In the genomic region with DNA sequence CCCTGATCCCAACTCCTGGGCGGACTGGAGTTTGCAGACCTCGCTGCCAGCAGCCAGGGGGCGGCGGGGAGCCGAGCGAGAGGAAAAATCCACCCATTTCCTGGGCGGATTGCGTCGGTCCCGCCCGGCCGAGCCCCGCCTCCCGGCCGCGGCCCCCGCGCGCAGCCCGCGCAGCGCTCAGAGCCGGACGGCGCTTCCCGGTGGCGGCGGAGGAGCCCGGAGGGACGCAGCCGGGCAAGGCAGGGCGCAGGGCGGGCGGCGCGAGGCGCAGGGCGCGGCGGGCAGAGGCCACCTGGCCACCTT, we compare ENCODE assay signal across 8 cellular contexts. TPM values are rescaled to one million over a fixed set of nuclear protein-coding genes. Genes with fewer than 3 reads are reported as not detected.
DNase-seq lines count a peak whose midpoint lies in the region; ATAC-seq, FAIRE-seq and TF ChIP-seq lines count a peak whose summit lies in the region.

Gene OLFM1, plus strand, starts transcription at position 180 of the 303 bp plus-strand sequence. CDS start 322 bp downstream, outside the sequence.

- H3K27me3 ChIP-seq in Caco-2 (replicated peaks; ENCODE audit: control insufficient read depth, insufficient read depth, low read length) = no peaks in the 10 kb centered on the region
- peaks cover 45% of the 10 kb centered on the region for H3K27me3 ChIP-seq in gastroesophageal sphincter
- H3K27me3 ChIP-seq in CD8-positive, alpha-beta memory T cell (ENCODE audit: insufficient read depth, low read length, poor library complexity, severe bottlenecking) = no peaks in the 10 kb centered on the region

- H3K4me1 Mint-ChIP-seq in Caco-2 (ENCODE audit: low read depth, unreplicated experiment) = peaks cover 7% of the 10 kb centered on the region
- H3K4me1 Mint-ChIP-seq in activated CD8-positive, alpha-beta T cell treated with anti-CD3 and anti-CD28 coated beads for 36 hours (ENCODE audit: low read depth) = peaks cover 3% of the 10 kb centered on the region
- peaks cover 4 to 7% (median 6%) of the 10 kb centered on the region in 3 donors for H3K4me1 Mint-ChIP-seq in CD8-positive, alpha-beta memory T cell

- no peak within 1 kb of the TSS for H3K4me3 Mint-ChIP-seq in Caco-2 (ENCODE audit: unreplicated experiment)
- no peak within 1 kb of the TSS for H3K4me3 Mint-ChIP-seq in activated CD8-positive, alpha-beta T cell treated with anti-CD3 and anti-CD28 coated beads for 36 hours
- H3K4me3 Mint-ChIP-seq in CD8-positive, alpha-beta memory T cell = peak within 1 kb of the TSS in 1 of 7 donors; percentile 61

- no peak for FAIRE-seq in HTR-8/SVneo (lab: Jason Lieb, UNC)

- no TSS peak for BruUV-seq in Caco-2 (replicated peaks; lab: Mats Ljungman, UMichigan)

- H3K4me3 ChIP-seq in Caco-2 (ENCODE audit: low read depth, low read length) = no peak within 1 kb of the TSS
- peak within 1 kb of the TSS; percentile 18 to 60 for H3K4me3 ChIP-seq in gastroesophageal sphincter
- H3K4me3 ChIP-seq in CD8-positive, alpha-beta memory T cell (ENCODE audit: low read length) = no peak within 1 kb of the TSS

- peak; percentile 71 for ATAC-seq in activated CD8-positive, alpha-beta T cell treated with anti-CD3 and anti-CD28 coated beads for 36 hours
- peak; percentile 84 for ATAC-seq in gastroesophageal sphincter
- ATAC-seq in HG02610 (IDR thresholded peaks at IDR 0.05; ENCODE audit: unreplicated experiment) = no peak

- CTCF ChIA-PET in Caco-2 (lab: Charles Lee) = no interaction called here
- CTCF ChIA-PET in activated CD8-positive, alpha-beta T cell treated with anti-CD3 and anti-CD28 coated beads for 36 hours (lab: Charles Lee) = interaction anchor here (2.2 kb wide), 1 partner anchor 326 kb away, joined by 8 read pairs; no protein-coding TSS in a partner anchor
- CTCF ChIA-PET in CD8-positive, alpha-beta memory T cell (lab: Charles Lee) = no interaction called here

- no peaks in the 10 kb centered on the region for H3K4me1 ChIP-seq in Caco-2
- H3K4me1 ChIP-seq in gastroesophageal sphincter = peaks cover 0 to 58% (median 28%) of the 10 kb centered on the region in 3 donors
- no peaks in the 10 kb centered on the region for H3K4me1 ChIP-seq in CD8-positive, alpha-beta memory T cell (ENCODE audit: insufficient read depth, low read length)

- H3K36me3 Mint-ChIP-seq in Caco-2 (ENCODE audit: insufficient read depth, unreplicated experiment) = no peaks in the 10 kb centered on the region
- no peaks in the 10 kb centered on the region for H3K36me3 Mint-ChIP-seq in activated CD8-positive, alpha-beta T cell treated with anti-CD3 and anti-CD28 coated beads for 36 hours (ENCODE audit: low read depth)
- no peaks in the 10 kb centered on the region for H3K36me3 Mint-ChIP-seq in CD8-positive, alpha-beta memory T cell

- peak; percentile 59 to 65 for DNase-seq in Caco-2
- DNase-seq in HTR-8/SVneo (ENCODE audit: insufficient read length, low spot score) = peak; percentile 58
- DNase-seq in activated CD8-positive, alpha-beta T cell treated with anti-CD3 and anti-CD28 coated beads for 36 hours = peak; percentile 59
- peak; percentile 11 for DNase-seq in non-pigmented ciliary epithelial cell (ENCODE audit: low read depth)
- DNase-seq in T-helper 9 cell = no peak
- no peak for DNase-seq in CD8-positive, alpha-beta memory T cell

- peak within 1 kb of the TSS in 2 of 4 donors; percentile 42 to 65 for H3K27ac ChIP-seq in gastroesophageal sphincter
- H3K27ac ChIP-seq in CD8-positive, alpha-beta memory T cell (ENCODE audit: low read depth, low read length) = no peak within 1 kb of the TSS

- H3K27me3 Mint-ChIP-seq in Caco-2 (ENCODE audit: insufficient read depth, unreplicated experiment) = peaks cover 22% of the 10 kb centered on the region
- H3K27me3 Mint-ChIP-seq in activated CD8-positive, alpha-beta T cell treated with anti-CD3 and anti-CD28 coated beads for 36 hours = peaks cover 46% of the 10 kb centered on the region
- H3K27me3 Mint-ChIP-seq in CD8-positive, alpha-beta memory T cell = peaks cover 26 to 54% of the 10 kb centered on the region in 2 donors

- intact Hi-C loops in Caco-2 (cut with micrococcal nuclease; ENCODE audit: unreplicated experiment) = no loop called here
- intact Hi-C loops in activated CD8-positive, alpha-beta T cell treated with anti-CD3 and anti-CD28 coated beads for 36 hours (cut with micrococcal nuclease) = loop anchor here (5.0 to 10.0 kb wide), 2 partner anchors 255 to 327 kb away; no protein-coding TSS in a partner anchor

- H3K27ac Mint-ChIP-seq in Caco-2 (ENCODE audit: unreplicated experiment) = no peak within 1 kb of the TSS
- H3K27ac Mint-ChIP-seq in activated CD8-positive, alpha-beta T cell treated with anti-CD3 and anti-CD28 coated beads for 36 hours = no peak within 1 kb of the TSS
- H3K27ac Mint-ChIP-seq in CD8-positive, alpha-beta memory T cell = no peak within 1 kb of the TSS

- no peak for TF ChIP-seq POLR2A in gastroesophageal sphincter (IDR thresholded peaks at IDR 0.05)

- peak; percentile 34 to 48 for TF ChIP-seq CTCF in Caco-2 (IDR thresholded peaks at IDR 0.05; ENCODE audit: insufficient read depth in 1 of 2, low read depth in 1 of 2, low read length in 1 of 2, severe bottlenecking in 1 of 2, unreplicated experiment in 1 of 2)
- TF ChIP-seq CTCF in activated CD8-positive, alpha-beta T cell treated with anti-CD3 and anti-CD28 coated beads for 36 hours (IDR thresholded peaks at IDR 0.05) = peak; percentile 28
- TF ChIP-seq CTCF in gastroesophageal sphincter (IDR thresholded peaks at IDR 0.05) = peak in 3 of 4 experiments; percentile 78 to 89 (median 87)

- H3K36me3 ChIP-seq in Caco-2 (ENCODE audit: control insufficient read depth, insufficient read depth, low read length) = no peaks in the 10 kb centered on the region
- H3K36me3 ChIP-seq in gastroesophageal sphincter = peaks cover 0 to 18% of the 10 kb centered on the region in 2 donors
- no peaks in the 10 kb centered on the region for H3K36me3 ChIP-seq in CD8-positive, alpha-beta memory T cell (ENCODE audit: insufficient read depth, low read length)

- peaks cover 14% of the 10 kb centered on the region for H3K9me3 Mint-ChIP-seq in Caco-2 (ENCODE audit: unreplicated experiment)
- no peaks in the 10 kb centered on the region for H3K9me3 Mint-ChIP-seq in activated CD8-positive, alpha-beta T cell treated with anti-CD3 and anti-CD28 coated beads for 36 hours
- H3K9me3 Mint-ChIP-seq in CD8-positive, alpha-beta memory T cell = peaks cover 0 to 1% (median 0%) of the 10 kb centered on the region in 5 donors

- no CpG with 5 or more reads among the region's 40 CpGs for WGBS in gastroesophageal sphincter (ENCODE audit: low coverage in 1 of 2), 2 donors

- POLR2A ChIA-PET in Caco-2 (lab: Charles Lee) = no interaction called here
- POLR2A ChIA-PET in activated CD8-positive, alpha-beta T cell treated with anti-CD3 and anti-CD28 coated beads for 36 hours (lab: Charles Lee) = no interaction called here
- POLR2A ChIA-PET in CD8-positive, alpha-beta memory T cell (lab: Charles Lee) = no interaction called here

- TF ChIP-seq EP300 in gastroesophageal sphincter (IDR thresholded peaks at IDR 0.05) = no peak

- H3K9me3 ChIP-seq in Caco-2 = no peaks in the 10 kb centered on the region; the same call in 1 of the 2 replicates
- H3K9me3 ChIP-seq in gastroesophageal sphincter = no peaks in the 10 kb centered on the region
- no peaks in the 10 kb centered on the region for H3K9me3 ChIP-seq in CD8-positive, alpha-beta memory T cell (ENCODE audit: low read length)

RNA-seq across cellular contexts. Expression of gene OLFM1, which starts in this region (rescaled TPM):
- total RNA-seq in Caco-2 (2022) (not detected in 2 replicates), gastroesophageal sphincter (10 to 100 TPM; 13.5 to 32.8 (median 25.6) TPM)
- not detected for total RNA-seq in activated CD8-positive, alpha-beta T cell treated with anti-CD3 and anti-CD28 coated beads for 36 hours
- total RNA-seq in CD8-positive, alpha-beta memory T cell = not detected
- not detected for polyA plus RNA-seq in CD8-positive, alpha-beta memory T cell

Comparison
In these comparisons a context has a peak if more than half of its experiments do, and no peak if none do; other contexts are left out.
1. RNA of gene OLFM1 (total RNA-seq): 13.5 to 32.8 TPM in gastroesophageal sphincter; not detected in CD8-positive, alpha-beta memory T cell, not detected in Caco-2 and not detected in activated CD8-positive, alpha-beta T cell treated with anti-CD3 and anti-CD28 coated beads for 36 hours; every median in the first group is over 10 times any median in the second.
2. Peak in DNase-seq in Caco-2; RNA of the gene not detected or under 1 TPM.
3. Peak in DNase-seq and ATAC-seq in activated CD8-positive, alpha-beta T cell treated with anti-CD3 and anti-CD28 coated beads for 36 hours; RNA of the gene not detected or under 1 TPM.
4. DNase-seq: peak in HTR-8/SVneo (single experiment) and non-pigmented ciliary epithelial cell (single experiment); none in T-helper 9 cell (single experiment) and CD8-positive, alpha-beta memory T cell (0 of 5).
5. H3K4me3 ChIP-seq: peak in gastroesophageal sphincter (2 of 2); none in Caco-2 (single experiment) and CD8-positive, alpha-beta memory T cell (single experiment).
6. CTCF ChIP-seq: peak in every context shown above with its lines; median percentile 87 in gastroesophageal sphincter; 41 in Caco-2; 28 in activated CD8-positive, alpha-beta T cell treated with anti-CD3 and anti-CD28 coated beads for 36 hours.